ENCODE assay signal across 1 cellular context in genomic region chr9:75333624-75334023, GRCh38.
TF ChIP-seq lines count a peak whose summit lies in the region.

No MANE protein-coding gene starts in this region.

TF ChIP-seq in GM23338, 12 proteins besides CTCF, POLR2A, EP300 and RAD21 (continued from another document):
- TF ChIP-seq ZNF462 (CRISPR knock-in tag; IDR thresholded peaks at IDR 0.05), result no peak
- TF ChIP-seq EZH2 (IDR thresholded peaks at IDR 0.05; ENCODE audit: low read depth, unreplicated experiment), result no peak
- TF ChIP-seq REST (IDR thresholded peaks at IDR 0.05; ENCODE audit: unreplicated experiment), result no peak
- no peak for TF ChIP-seq JUNB (IDR thresholded peaks at IDR 0.05; ENCODE audit: unreplicated experiment)
